In the genomic region with DNA sequence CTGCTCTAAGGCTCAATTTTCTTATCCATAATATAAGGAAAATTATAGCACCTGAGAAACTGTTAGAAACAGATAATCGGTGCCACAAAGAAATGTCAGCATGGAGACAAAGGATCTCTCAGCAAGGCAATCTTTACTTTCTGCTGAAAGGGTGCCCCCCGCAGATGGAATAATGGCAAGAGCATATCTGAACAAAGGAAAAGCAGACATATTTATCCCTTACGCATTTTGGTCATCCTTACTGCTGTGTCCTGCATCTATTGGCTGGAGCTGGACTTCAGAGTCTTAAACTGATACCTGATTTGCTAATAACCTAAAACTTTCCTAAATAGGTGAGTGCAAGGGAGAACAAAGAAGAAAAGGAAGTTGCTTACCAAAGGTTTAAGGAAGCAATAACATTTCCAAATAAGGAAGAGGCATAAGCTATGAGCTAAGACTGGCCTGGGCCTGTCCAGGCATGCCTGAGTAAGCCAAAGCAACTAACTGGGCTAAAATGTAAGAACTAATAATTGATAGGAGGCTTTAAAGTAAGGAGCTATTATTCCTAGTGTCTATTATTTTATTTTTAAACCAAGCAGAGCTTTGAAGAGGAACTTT, we compare ENCODE assay signal across 17 cellular contexts. TPM values are rescaled to one million over a fixed set of nuclear protein-coding genes. Genes with fewer than 3 reads are reported as not detected.
DNase-seq lines count a peak whose midpoint lies in the region; ATAC-seq, FAIRE-seq and TF ChIP-seq lines count a peak whose summit lies in the region.
"Had no signal": no experiment of that assay in that cellular context is flagged by ENCODE, and none has a peak within 500 bp of the region (broad histone marks: within the 10 kb centered on the region; RNA-seq: fewer than 3 reads in every experiment).

No MANE protein-coding gene starts in this region.

- H2AFZ ChIP-seq in H9 (ENCODE audit: low read length) (no peak overlapping the region), neural cell (ENCODE audit: low read depth, low read length) (no peak overlapping the region)

- no peak overlapping the region for H2BK120ac ChIP-seq in H9 (ENCODE audit: low read depth, low read length, poor library complexity, severe bottlenecking)

- DNase-seq in H9 (peak; percentile 62), NOMO-1 treated with DMSO at 0.1 percent for 48 hours (lab: John Stamatoyannopoulos, UW; ENCODE audit: unreplicated experiment) (peak; percentile 73), bronchial epithelial cell (ENCODE audit: low read depth) (peak; percentile 79), activated T-cell treated with anti-CD3 and anti-CD28 coated beads for 4 hours (no peak)
- DNase-seq: activated T-cell treated with anti-CD3 and anti-CD28 coated beads, Interleukin-2, amount 50 U/mL, for 24 hours; aorta; effector memory CD8-positive, alpha-beta T cell; GF-D8; head of caudate nucleus; IMR-90; NCI-H2081 treated with DMSO at 0.1 percent for 48 hours had no signal

- H4K8ac ChIP-seq in H9 (replicated peaks; ENCODE audit: insufficient read length, low read depth, low read length), result no peak overlapping the region

- peaks cover 14 to 15% of the 10 kb centered on the region in 2 experiments for H3K9me3 Mint-ChIP-seq in H9
- H3K9me3 Mint-ChIP-seq: effector memory CD8-positive, alpha-beta T cell had no signal

- no peaks in the 10 kb centered on the region for H3K23me2 ChIP-seq in H9 (ENCODE audit: insufficient read length, low read depth, low read length, poor library complexity, severe bottlenecking)

- peaks cover 15 to 29% of the 10 kb centered on the region in 2 experiments for H3K4me1 Mint-ChIP-seq in H9
- H3K4me1 Mint-ChIP-seq: CD4-positive, CD25-positive, alpha-beta regulatory T cell had no signal

- no CpG with 5 or more reads among the region's 3 CpGs for WGBS in H9 (ENCODE audit: extremely low coverage, insufficient read length, low lambda C conversion rate)

- no peak overlapping the region for H3K18ac ChIP-seq in H9 (ENCODE audit: insufficient read length, low read depth, low read length)

- no peaks in the 10 kb centered on the region for H3K9me2 ChIP-seq in neural cell (ENCODE audit: insufficient read depth, low read length)

- peak overlapping the region in 2 of 3 experiments; percentile 67 to 70; a peak in 2 of 7 replicates for H3K27ac Mint-ChIP-seq in H9
- H3K27ac Mint-ChIP-seq: activated T-cell treated with anti-CD3 and anti-CD28 coated beads, Interleukin-2, amount 50 U/mL, for 24 hours; CD4-positive, CD25-positive, alpha-beta regulatory T cell; effector memory CD8-positive, alpha-beta T cell; natural killer cell treated with Interleukin-12 subunit alpha and Interleukin-12 subunit beta and Interleukin-15 and Interleukin-18, amount 100 ng/mL, for 72 hours had no signal

- no peak overlapping the region for H3K9ac ChIP-seq in H9 (ENCODE audit: extremely low read depth, insufficient read length, low read length)
- H3K9ac ChIP-seq in neural cell (ENCODE audit: low read length), result peak overlapping the region; percentile 4

- H2BK15ac ChIP-seq in H9 (ENCODE audit: low read depth, low read length), result no peak overlapping the region

- H3K4me2 ChIP-seq in H9 (ENCODE audit: insufficient read depth, insufficient read length, low read length) (no peak overlapping the region), neural cell (ENCODE audit: low read length) (peak overlapping the region; percentile 26)

- H3K27ac ChIP-seq in H9 (ENCODE audit: insufficient read length, low read depth, low read length) (peak overlapping the region; percentile 3), neural cell (ENCODE audit: low read length) (peak overlapping the region; percentile 65)
- H3K27ac ChIP-seq: SK-N-MC had no signal

- peaks cover 0 to 22% (median 13%) of the 10 kb centered on the region in 3 experiments; a peak in 4 of 7 replicates for H3K36me3 Mint-ChIP-seq in H9 (ENCODE audit: insufficient read depth in 1 of 3, low read depth in 3 of 3)
- H3K36me3 Mint-ChIP-seq: CD4-positive, CD25-positive, alpha-beta regulatory T cell had no signal

- no peaks in the 10 kb centered on the region for H3K9me3 ChIP-seq in H9 (ENCODE audit: control insufficient read depth, low read depth, low read length)
- no peaks in the 10 kb centered on the region for H3K9me3 ChIP-seq in neural cell (ENCODE audit: low read length)

- no peaks in the 10 kb centered on the region for H4K20me1 ChIP-seq in H9 (ENCODE audit: control insufficient read depth, insufficient read depth, insufficient read length)
- no peaks in the 10 kb centered on the region for H4K20me1 ChIP-seq in neural cell (ENCODE audit: insufficient read depth)

- no peak for FAIRE-seq in bronchial epithelial cell (lab: Jason Lieb, UNC)

- no peaks in the 10 kb centered on the region for H3K79me1 ChIP-seq in H9 (ENCODE audit: insufficient read depth, low read depth, low read length, poor library complexity, severe bottlenecking)

- TF ChIP-seq CTCF in H9 (conservative IDR thresholded peaks at IDR 0.05) (no peak), bronchial epithelial cell (IDR thresholded peaks at IDR 0.05; ENCODE audit: insufficient read depth, low read length, severe bottlenecking) (no peak), neural cell (IDR thresholded peaks at IDR 0.05; ENCODE audit: poor library complexity, severe bottlenecking) (peak; percentile 46)

- no peak overlapping the region for H3K56ac ChIP-seq in H9 (ENCODE audit: insufficient read length, low read depth, low read length)

- H3K4me1 ChIP-seq in H9 (ENCODE audit: insufficient read depth, low read length), result no peaks in the 10 kb centered on the region; the same call in 1 of the 2 replicates

- H4K5ac ChIP-seq in H9 (ENCODE audit: insufficient read length, low read depth, low read length), result no peak overlapping the region

- no peak overlapping the region for H3K14ac ChIP-seq in H9 (ENCODE audit: insufficient read depth, low read length)

- no peaks in the 10 kb centered on the region; the same call in 1 of the 2 replicates for H3K27me3 Mint-ChIP-seq in H9 (ENCODE audit: low read depth)

- H3K79me2 ChIP-seq in H9 (ENCODE audit: insufficient read depth, low read length), result no peaks in the 10 kb centered on the region
- H3K79me2 ChIP-seq in neural cell (replicated peaks; ENCODE audit: insufficient read depth, low read length), result no peaks in the 10 kb centered on the region

- H3K4me3 ChIP-seq in bronchial epithelial cell (ENCODE audit: low read depth, low read length) (no peak overlapping the region), neural cell (ENCODE audit: low read length) (no peak overlapping the region)
- H3K4me3 ChIP-seq: SK-N-MC had no signal

- no peak overlapping the region for H3T11ph ChIP-seq in H9 (ENCODE audit: low read length)

- H2AK5ac ChIP-seq in H9 (ENCODE audit: insufficient read length, low read length), result no peak overlapping the region

- H3K36me3 ChIP-seq in bronchial epithelial cell (ENCODE audit: control insufficient read depth, insufficient read depth, low read length) (no peaks in the 10 kb centered on the region), neural cell (ENCODE audit: insufficient read depth, low read length) (no peaks in the 10 kb centered on the region)

- H2BK5ac ChIP-seq in H9 (ENCODE audit: insufficient read length, low read length), result no peak overlapping the region

- TF ChIP-seq EP300 in neural cell (conservative IDR thresholded peaks at IDR 0.05; ENCODE audit: poor library complexity, severe bottlenecking), result peak; percentile 44

- no peak overlapping the region for H3K23ac ChIP-seq in H9 (ENCODE audit: insufficient read length, low read depth, low read length)

- TF ChIP-seq RAD21 in neural cell (conservative IDR thresholded peaks at IDR 0.05), result peak; percentile 38

- H3K4ac ChIP-seq in H9 (ENCODE audit: low read depth, low read length), result no peak overlapping the region

- H3K4me3 Mint-ChIP-seq in H9, result no peak overlapping the region
- H3K4me3 Mint-ChIP-seq: activated T-cell treated with anti-CD3 and anti-CD28 coated beads, Interleukin-2, amount 50 U/mL, for 24 hours; CD4-positive, CD25-positive, alpha-beta regulatory T cell; effector memory CD8-positive, alpha-beta T cell; natural killer cell treated with Interleukin-12 subunit alpha and Interleukin-12 subunit beta and Interleukin-15 and Interleukin-18, amount 100 ng/mL, for 72 hours had no signal

- H3F3A ChIP-seq in neural cell (ENCODE audit: insufficient read depth, low read length, poor library complexity, severe bottlenecking), result no peaks in the 10 kb centered on the region

- no peak overlapping the region for H2BK20ac ChIP-seq in H9 (ENCODE audit: low read depth, low read length, poor library complexity, severe bottlenecking)

- H3K27me3 ChIP-seq in H9 (ENCODE audit: insufficient read depth, low read length), result no peaks in the 10 kb centered on the region
- H3K27me3 ChIP-seq in bronchial epithelial cell (ENCODE audit: control insufficient read depth, insufficient read depth, low read length), result no peaks in the 10 kb centered on the region
- H3K27me3 ChIP-seq in neural cell (ENCODE audit: insufficient read depth, low read depth, low read length), result no peaks in the 10 kb centered on the region

- H2BK12ac ChIP-seq in H9 (ENCODE audit: insufficient read length, low read depth, low read length), result no peak overlapping the region

- no peak overlapping the region for H4K91ac ChIP-seq in H9 (ENCODE audit: insufficient read length, low read depth, low read length)

- ATAC-seq in HG03469 (IDR thresholded peaks at IDR 0.05; ENCODE audit: unreplicated experiment) (no peak), HG03457 (IDR thresholded peaks at IDR 0.05; ENCODE audit: unreplicated experiment) (no peak)
- ATAC-seq: effector memory CD8-positive, alpha-beta T cell; natural killer cell treated with Interleukin-12 subunit alpha and Interleukin-12 subunit beta and Interleukin-15 and Interleukin-18, amount 100 ng/mL, for 72 hours had no signal

TF ChIP-seq in neural cell, 6 proteins besides CTCF, POLR2A, EP300 and RAD21 (continues in another document):
- TF ChIP-seq TAF1 (IDR thresholded peaks at IDR 0.05; ENCODE audit: low read depth), result no peak

RNA-seq across cellular contexts. Expression of a gene that starts 39.6 kb away (rescaled TPM):
- total RNA-seq in H9 (2021) (7.8 TPM in 2 replicates), bronchial epithelial cell (under 0.01 TPM in 1 of 2 replicates, not detected in the other)
- polyA plus RNA-seq in neural cell, result 12.2 and 18.1 TPM in 2 replicates
- polyA minus RNA-seq in neural cell, result 55.5 and 61.7 TPM in 2 replicates
- total RNA-seq: IMR-90 had no signal
